In genomic region chr17:16991349-16992009, GRCh38 we compare ENCODE assay signal across 8 cellular contexts. TPM values are rescaled to one million over a fixed set of nuclear protein-coding genes. Genes with fewer than 3 reads are reported as not detected.
DNase-seq lines count a peak whose midpoint lies in the region; ATAC-seq and TF ChIP-seq lines count a peak whose summit lies in the region.

No MANE protein-coding gene starts in this region.

- no peak overlapping the region for H3K18ac ChIP-seq in IMR-90 (ENCODE audit: low read depth, low read length)

- 0 out of 2 replicates have a peak overlapping the region, but pooled peaks have one; percentile 46 for H2AK5ac ChIP-seq in IMR-90 (ENCODE audit: low read depth, low read length)

- peak overlapping the region; percentile 84 for H2AFZ ChIP-seq in IMR-90 (replicated peaks; ENCODE audit: low read length, poor library complexity)

- POLR2A ChIA-PET in IMR-90 (lab: Charles Lee; ENCODE audit: unreplicated experiment): interaction anchor here (0.5 kb wide), 1 partner anchor 17 kb away, joined by 3 read pairs; no protein-coding TSS in a partner anchor

- peaks cover 9% of the 10 kb centered on the region for H3K4me1 Mint-ChIP-seq in Calu3 (ENCODE audit: low read depth, unreplicated experiment)
- peaks cover 30% of the 10 kb centered on the region for H3K4me1 Mint-ChIP-seq in activated naive CD4-positive, alpha-beta T cell treated with anti-CD3 and anti-CD28 coated beads for 36 hours (ENCODE audit: low read depth)
- H3K4me1 Mint-ChIP-seq in glutamatergic neuron (ENCODE audit: low read depth, unreplicated experiment): peaks cover 18% of the 10 kb centered on the region

- H3K4me3 Mint-ChIP-seq in Calu3 (ENCODE audit: low read depth, unreplicated experiment) (no peak overlapping the region), glutamatergic neuron (ENCODE audit: unreplicated experiment) (no peak overlapping the region)
- H3K4me3 Mint-ChIP-seq in activated naive CD4-positive, alpha-beta T cell treated with anti-CD3 and anti-CD28 coated beads for 36 hours: no peak overlapping the region

- H3K9ac ChIP-seq in IMR-90 (ENCODE audit: low read depth, low read length): no peak overlapping the region

- H3K9me3 Mint-ChIP-seq in Calu3 (ENCODE audit: low read depth, unreplicated experiment): peaks cover 2% of the 10 kb centered on the region
- no peaks in the 10 kb centered on the region for H3K9me3 Mint-ChIP-seq in activated naive CD4-positive, alpha-beta T cell treated with anti-CD3 and anti-CD28 coated beads for 36 hours
- H3K9me3 Mint-ChIP-seq in glutamatergic neuron (ENCODE audit: unreplicated experiment): peaks cover 11% of the 10 kb centered on the region

- H2BK120ac ChIP-seq in IMR-90 (ENCODE audit: low read depth, low read length): no peak overlapping the region

- peak overlapping the region; percentile 82 for H2BK5ac ChIP-seq in IMR-90 (ENCODE audit: low read depth, low read length, poor library complexity, severe bottlenecking)

- H3K4me2 ChIP-seq in IMR-90 (ENCODE audit: low read depth, low read length): no peak overlapping the region

- DNase-seq in Calu3 (peak; percentile 84), IMR-90 (peak; percentile 57), SKM-1 (lab: John Stamatoyannopoulos, UW; ENCODE audit: unreplicated experiment) (peak; percentile 30), glutamatergic neuron (peak; percentile 92), pons (ENCODE audit: low spot score) (peak; percentile 71), upper lobe of right lung (peak; percentile 93)
- peak; percentile 85 for DNase-seq in activated naive CD4-positive, alpha-beta T cell treated with anti-CD3 and anti-CD28 coated beads for 36 hours

- no peak overlapping the region for H4K91ac ChIP-seq in IMR-90 (ENCODE audit: insufficient read depth, low read depth, low read length)

- no peaks in the 10 kb centered on the region for H3K36me3 ChIP-seq in IMR-90 (ENCODE audit: control insufficient read depth, insufficient read depth, low read length)
- no peaks in the 10 kb centered on the region for H3K36me3 ChIP-seq in upper lobe of right lung

- no peak overlapping the region for H4K5ac ChIP-seq in IMR-90 (ENCODE audit: low read depth, low read length)

- no peak overlapping the region for H2BK15ac ChIP-seq in IMR-90 (ENCODE audit: low read depth, low read length)

- H3K27me3 Mint-ChIP-seq in Calu3 (ENCODE audit: unreplicated experiment) (no peaks in the 10 kb centered on the region), glutamatergic neuron (ENCODE audit: unreplicated experiment) (peaks cover 13% of the 10 kb centered on the region)
- no peaks in the 10 kb centered on the region for H3K27me3 Mint-ChIP-seq in activated naive CD4-positive, alpha-beta T cell treated with anti-CD3 and anti-CD28 coated beads for 36 hours (ENCODE audit: low read depth)

- peaks cover 9% of the 10 kb centered on the region for H3K4me1 ChIP-seq in IMR-90 (ENCODE audit: control insufficient read depth, insufficient read depth, low read length)
- H3K4me1 ChIP-seq in upper lobe of right lung: peaks cover 7% of the 10 kb centered on the region

- dilution Hi-C loops in IMR-90 (cut with HindIII; ENCODE audit: low sequenced_read_pairs, unreplicated experiment): no loop called here

- H3K14ac ChIP-seq in IMR-90 (replicated peaks; ENCODE audit: low read depth, low read length): no peak overlapping the region

- H2AK9ac ChIP-seq in IMR-90 (replicated peaks; ENCODE audit: low read depth, low read length, poor library complexity): peak overlapping the region; percentile 89

- H4K20me1 ChIP-seq in IMR-90 (ENCODE audit: insufficient read depth, low read length): peaks cover 3% of the 10 kb centered on the region; the same call in 1 of the 2 replicates

- CTCF ChIA-PET in Calu3 (lab: Charles Lee) (interaction anchor here (0.6 to 1.0 kb wide), 7 partner anchors 27 to 484 kb away, joined by 3 to 8 read pairs (median 3); no protein-coding TSS in a partner anchor), IMR-90 (lab: Yijun Ruan, JAX) (interaction anchor here (0.6 to 0.7 kb wide), 4 partner anchors 63 to 517 kb away, joined by 3 to 4 read pairs (median 3); no protein-coding TSS in a partner anchor)
- CTCF ChIA-PET in activated naive CD4-positive, alpha-beta T cell treated with anti-CD3 and anti-CD28 coated beads for 36 hours (lab: Charles Lee): interaction anchor here (0.6 to 1.6 kb wide), 12 partner anchors 9 to 402 kb away, joined by 3 to 6 read pairs (median 3); no protein-coding TSS in a partner anchor

- no peak overlapping the region for H3K4ac ChIP-seq in IMR-90 (ENCODE audit: low read depth, low read length)

- peaks cover 19% of the 10 kb centered on the region for H3K9me1 ChIP-seq in IMR-90 (ENCODE audit: insufficient read depth, low read length)

- H3K27ac Mint-ChIP-seq in Calu3 (ENCODE audit: unreplicated experiment): no peak overlapping the region
- no peak overlapping the region for H3K27ac Mint-ChIP-seq in activated naive CD4-positive, alpha-beta T cell treated with anti-CD3 and anti-CD28 coated beads for 36 hours
- H3K27ac Mint-ChIP-seq in glutamatergic neuron (ENCODE audit: unreplicated experiment): no peak overlapping the region

- WGBS in IMR-90 (ENCODE audit: extremely low coverage in 2 of 2, insufficient read length in 1 of 2), 2 experiments: 0% methylated on average over 3 of the region's 16 CpGs; no CpG with 5 or more reads in 1 of the 2 experiments

- H3K23ac ChIP-seq in IMR-90 (ENCODE audit: low read depth, low read length): no peak overlapping the region

- no peak overlapping the region for H3K56ac ChIP-seq in IMR-90 (ENCODE audit: extremely low read depth, insufficient read depth, low read length)

- no peaks in the 10 kb centered on the region for H3K9me3 ChIP-seq in IMR-90 (ENCODE audit: control insufficient read depth, insufficient read depth, low read length)
- no peaks in the 10 kb centered on the region for H3K9me3 ChIP-seq in upper lobe of right lung

- TF ChIP-seq CTCF in Calu3 (IDR thresholded peaks at IDR 0.05; ENCODE audit: unreplicated experiment): peak; percentile 63
- TF ChIP-seq CTCF in IMR-90 (conservative IDR thresholded peaks at IDR 0.05; ENCODE audit: low read depth, low read length): peak; percentile 74
- TF ChIP-seq CTCF in glutamatergic neuron (IDR thresholded peaks at IDR 0.05; ENCODE audit: partially characterized antibody, unreplicated experiment): peak; percentile 86
- peak; percentile 81 for TF ChIP-seq CTCF in upper lobe of right lung (IDR thresholded peaks at IDR 0.05)

- H3K27me3 ChIP-seq in IMR-90 (ENCODE audit: control insufficient read depth, insufficient read depth, low read length) (peaks cover 10% of the 10 kb centered on the region), upper lobe of right lung (no peaks in the 10 kb centered on the region)

- TF ChIP-seq RAD21 in IMR-90 (IDR thresholded peaks at IDR 0.05; ENCODE audit: low read length): peak; percentile 67

- ATAC-seq in IMR-90 (ENCODE audit: low read depth) (peak; percentile 59), upper lobe of right lung (peak; percentile 85), GM19035 (IDR thresholded peaks at IDR 0.05; ENCODE audit: unreplicated experiment) (no peak)

- intact Hi-C loops in Calu3 (cut with micrococcal nuclease; ENCODE audit: unreplicated experiment): loop anchor here (2.0 kb wide), 1 partner anchor 455 kb away; no protein-coding TSS in a partner anchor
- intact Hi-C loops in IMR-90 (cut with micrococcal nuclease): loop anchor here (1.0 to 2.0 kb wide), 2 partner anchors 75 to 455 kb away; no protein-coding TSS in a partner anchor
- intact Hi-C loops in activated naive CD4-positive, alpha-beta T cell treated with anti-CD3 and anti-CD28 coated beads for 36 hours (cut with micrococcal nuclease): loop anchor here (1.0 to 5.0 kb wide), 3 partner anchors 69 to 454 kb away; no protein-coding TSS in a partner anchor
- intact Hi-C loops in upper lobe of right lung (cut with DNase I): no loop called here

- in situ Hi-C loops in IMR-90 (cut with MboI; ENCODE audit: low sequenced_read_pairs): no loop called here

- no peak overlapping the region for H3K27ac ChIP-seq in IMR-90 (ENCODE audit: insufficient read depth, low read length)
- no peak overlapping the region for H3K27ac ChIP-seq in upper lobe of right lung

- H3K36me3 Mint-ChIP-seq in Calu3 (ENCODE audit: insufficient read depth, unreplicated experiment) (no peaks in the 10 kb centered on the region), glutamatergic neuron (ENCODE audit: unreplicated experiment) (no peaks in the 10 kb centered on the region)
- H3K36me3 Mint-ChIP-seq in activated naive CD4-positive, alpha-beta T cell treated with anti-CD3 and anti-CD28 coated beads for 36 hours (ENCODE audit: low read depth): no peaks in the 10 kb centered on the region

- no peak overlapping the region for H2BK20ac ChIP-seq in IMR-90 (ENCODE audit: low read depth, low read length)

- H3K79me1 ChIP-seq in IMR-90 (ENCODE audit: low read depth in 1 of 2, low read length in 2 of 2): no peaks in the 10 kb centered on the region

- TF ChIP-seq POLR2A in IMR-90 (IDR thresholded peaks at IDR 0.05; ENCODE audit: low read depth, low read length): no peak

- BruUV-seq in Calu3 (replicated peaks; lab: Mats Ljungman, UMichigan) (no TSS peak), IMR-90 (replicated peaks; lab: Mats Ljungman, UMichigan) (no TSS peak)

- no peak overlapping the region for H4K8ac ChIP-seq in IMR-90 (ENCODE audit: low read depth in 2 of 2, low read length in 2 of 2)

- H3K4me3 ChIP-seq in IMR-90 (ENCODE audit: insufficient read depth, low read depth, low read length) (no peak overlapping the region), upper lobe of right lung (no peak overlapping the region)

TF ChIP-seq in IMR-90, 13 proteins besides CTCF, POLR2A, EP300 and RAD21 (continues in another document):
- no peak for TF ChIP-seq NFE2L2 (IDR thresholded peaks at IDR 0.05; ENCODE audit: low read depth, low read length)
- TF ChIP-seq FOS (IDR thresholded peaks at IDR 0.05; ENCODE audit: low read depth, low read length): no peak
- no peak for TF ChIP-seq BHLHE40 (IDR thresholded peaks at IDR 0.05; ENCODE audit: low read depth, low read length)
- no peak for TF ChIP-seq CEBPB (IDR thresholded peaks at IDR 0.05; ENCODE audit: low read depth, low read length)
- TF ChIP-seq RCOR1 (IDR thresholded peaks at IDR 0.05; ENCODE audit: insufficient replicate concordance, low read length): no peak

RNA-seq across cellular contexts. Expression of gene TNFRSF13B, which starts 19.6 kb away (rescaled TPM):
- not detected in 2 replicates for total RNA-seq in Calu3 (2022)
- total RNA-seq in IMR-90 (2012; rRNA removed): not detected in 2 replicates
- polyA plus RNA-seq in IMR-90 (2012; rRNA removed): not detected in 2 replicates
- not detected in 2 replicates for polyA plus RNA-seq in IMR-90 (2012; cell fraction: cytosol; rRNA removed)
- polyA plus RNA-seq in IMR-90 (2012; cell fraction: nucleus; rRNA removed; ENCODE audit: low replicate concordance): not detected in 2 replicates
- total RNA-seq in activated naive CD4-positive, alpha-beta T cell treated with anti-CD3 and anti-CD28 coated beads for 36 hours: not detected
- total RNA-seq in glutamatergic neuron (ENCODE audit: unreplicated experiment): not detected
- not detected for total RNA-seq in upper lobe of right lung

RNA-seq across cellular contexts. Expression of gene MPRIP, which starts 50.8 kb away (rescaled TPM):
- total RNA-seq in Calu3 (2022) (338 and 423 TPM in 2 replicates), IMR-90 (2012; rRNA removed) (111 and 113 TPM in 2 replicates), glutamatergic neuron (ENCODE audit: unreplicated experiment) (863 TPM), upper lobe of right lung (333 TPM)
- 147 and 149 TPM in 2 replicates for polyA plus RNA-seq in IMR-90 (2012; rRNA removed)
- polyA plus RNA-seq in IMR-90 (2012; cell fraction: cytosol; rRNA removed): 125 and 140 TPM in 2 replicates
- polyA plus RNA-seq in IMR-90 (2012; cell fraction: nucleus; rRNA removed; ENCODE audit: low replicate concordance): 139 TPM in 2 replicates
- 100 to 1,000 TPM; 125 TPM for total RNA-seq in activated naive CD4-positive, alpha-beta T cell treated with anti-CD3 and anti-CD28 coated beads for 36 hours

Comparison
In these comparisons a context has a peak if more than half of its experiments do, and no peak if none do; other contexts are left out.
1. DNase-seq: peak in every context shown above with its lines; median percentile 93 in upper lobe of right lung; 92 in glutamatergic neuron; 85 in activated naive CD4-positive, alpha-beta T cell treated with anti-CD3 and anti-CD28 coated beads for 36 hours; 84 in Calu3; 71 in pons; 57 in IMR-90; 30 in SKM-1.